ENCODE assay signal across 8 cellular contexts in the genomic region with DNA sequence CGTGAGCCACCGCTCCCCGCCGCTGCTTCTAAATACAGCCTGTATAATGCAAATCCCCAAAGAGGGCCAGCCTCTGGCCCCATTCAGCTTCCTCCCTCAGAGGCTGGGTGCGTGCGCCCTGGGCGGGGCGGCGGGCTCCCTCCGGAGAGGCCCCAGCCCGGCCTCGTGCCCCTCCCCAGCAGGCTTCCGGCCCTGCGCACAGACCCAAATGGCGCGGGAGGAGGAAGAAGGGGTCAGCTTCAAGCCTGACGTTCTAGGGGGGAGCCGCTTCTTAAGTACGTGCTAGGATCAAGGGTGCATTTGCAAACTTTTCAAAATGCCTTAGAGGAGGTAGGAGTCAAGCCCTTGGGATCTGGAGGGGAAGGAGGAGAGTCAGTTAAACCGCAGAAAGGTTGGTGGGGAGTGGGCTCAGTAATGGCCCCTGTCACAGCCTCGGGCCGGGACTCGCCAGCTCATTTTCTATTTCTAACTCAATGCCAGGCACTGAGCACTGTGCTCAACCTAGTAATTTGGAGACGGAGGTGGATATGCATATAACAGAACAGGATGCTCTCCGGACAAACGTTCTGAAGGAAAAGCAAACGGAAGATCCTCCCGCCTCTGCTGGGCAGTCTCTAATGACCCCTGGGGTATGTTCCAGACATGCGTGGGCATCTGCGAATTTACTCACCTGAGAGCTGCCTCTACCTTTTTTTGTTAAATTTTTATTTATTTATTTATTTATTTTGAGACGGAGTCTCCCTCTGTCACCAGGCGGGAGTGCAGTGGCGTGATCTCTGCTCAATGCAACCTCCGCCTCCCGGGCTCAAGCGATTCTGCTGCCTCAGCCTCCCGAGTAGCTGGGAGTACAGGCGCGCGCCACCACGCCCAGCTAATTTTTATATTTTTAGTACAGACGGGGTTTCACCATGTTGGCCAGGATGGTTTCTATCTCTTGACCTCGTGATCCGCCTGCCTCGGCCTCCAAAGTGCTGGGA. TPM values are rescaled to one million over a fixed set of nuclear protein-coding genes. Genes with fewer than 3 reads are reported as not detected.
DNase-seq lines count a peak whose midpoint lies in the region; ATAC-seq and TF ChIP-seq lines count a peak whose summit lies in the region.

No MANE protein-coding gene starts in this region.

- H3K9me2 ChIP-seq in OCI-LY1 (ENCODE audit: low read depth, low read length), result no peaks in the 10 kb centered on the region

- H4K20me1 ChIP-seq in OCI-LY1 (ENCODE audit: insufficient read depth, low read length), result no peaks in the 10 kb centered on the region

- peak; percentile 86 for ATAC-seq in HG02571 (IDR thresholded peaks at IDR 0.05; ENCODE audit: unreplicated experiment)

- 0 out of 2 replicates have a peak overlapping the region, but pooled peaks have one; percentile 1 for H2AFZ ChIP-seq in OCI-LY1 (ENCODE audit: low read length)

- H3K27ac ChIP-seq in OCI-LY1 (ENCODE audit: low read depth, low read length, poor library complexity, severe bottlenecking) (peak overlapping the region; percentile 84), mesodermal cell (ENCODE audit: low read depth, low read length, severe bottlenecking) (peak overlapping the region; percentile 98), WERI-Rb-1 (no peak overlapping the region)

- no peaks in the 10 kb centered on the region for H3K79me2 ChIP-seq in OCI-LY1 (ENCODE audit: insufficient read depth, low read length)

- TF ChIP-seq CTCF in GM12864 (IDR thresholded peaks at IDR 0.05; ENCODE audit: low read depth, low read length, missing control alignments), result no peak
- no peak for TF ChIP-seq CTCF in OCI-LY1 (IDR thresholded peaks at IDR 0.05; ENCODE audit: low read length)
- TF ChIP-seq CTCF in WERI-Rb-1 (IDR thresholded peaks at IDR 0.05; ENCODE audit: low read depth, low read length), result no peak

- H3K4me3 ChIP-seq in GM12864 (ENCODE audit: low read depth, low read length) (peak overlapping the region; percentile 62), OCI-LY1 (ENCODE audit: low read depth, low read length, poor library complexity, severe bottlenecking) (peak overlapping the region; percentile 66), mesodermal cell (ENCODE audit: extremely low read depth, insufficient read depth, low read length, poor library complexity, severe bottlenecking) (no peak overlapping the region), WERI-Rb-1 (ENCODE audit: low read depth, low read length) (no peak overlapping the region)

- peak overlapping the region; percentile 71 for H3K4me2 ChIP-seq in OCI-LY1 (ENCODE audit: low read length)

- no peaks in the 10 kb centered on the region for H3K27me3 ChIP-seq in OCI-LY1 (ENCODE audit: insufficient read depth, low read length)
- H3K27me3 ChIP-seq in WERI-Rb-1 (ENCODE audit: insufficient read depth, low read depth, severe bottlenecking), result no peaks in the 10 kb centered on the region

- H3K36me3 ChIP-seq in OCI-LY1 (ENCODE audit: insufficient read depth, low read length) (no peaks in the 10 kb centered on the region; the same call in 1 of the 2 replicates), mesodermal cell (ENCODE audit: control insufficient read depth, insufficient read depth, low read length) (no peaks in the 10 kb centered on the region), WERI-Rb-1 (no peaks in the 10 kb centered on the region)

- H3F3A ChIP-seq in OCI-LY1 (ENCODE audit: insufficient read depth, low read length), result no peaks in the 10 kb centered on the region

- peaks cover 50% of the 10 kb centered on the region for H3K4me1 ChIP-seq in OCI-LY1 (ENCODE audit: insufficient read depth, low read length, severe bottlenecking)
- peaks cover 56% of the 10 kb centered on the region for H3K4me1 ChIP-seq in mesodermal cell (ENCODE audit: control insufficient read depth, insufficient read depth, low read length, poor library complexity, severe bottlenecking)

- H3K9ac ChIP-seq in OCI-LY1 (ENCODE audit: low read length), result peak overlapping the region; percentile 73

- H3K9me3 ChIP-seq in OCI-LY1 (ENCODE audit: low read length), result no peaks in the 10 kb centered on the region
- H3K9me3 ChIP-seq in mesodermal cell (ENCODE audit: control insufficient read depth, low read length), result no peaks in the 10 kb centered on the region
- no peaks in the 10 kb centered on the region for H3K9me3 ChIP-seq in WERI-Rb-1 (ENCODE audit: severe bottlenecking)

- no peak for DNase-seq in GM12864 (ENCODE audit: low read depth)
- peak; percentile 66 for DNase-seq in activated gamma-delta T cell treated with Interleukin-2 at 50 U/mL for 16 hours
- DNase-seq in stimulated activated naive CD4-positive, alpha-beta T cell treated with Interleukin-2 at 50 U/mL for 16 hours (lab: John Stamatoyannopoulos, UW), result peak; percentile 63
- DNase-seq in WERI-Rb-1, result no peak
- DNase-seq in NCI-H748 treated with DMSO at 0.1 percent for 48 hours (lab: John Stamatoyannopoulos, UW), result no peak

- WGBS in mesodermal cell (ENCODE audit: insufficient coverage in 2 of 2), 2 experiments, result 73 to 79% methylated on average over 37 to 39 of the region's 45 CpGs

RNA-seq across cellular contexts. Expression of a gene that starts 32.3 kb away (rescaled TPM):
- polyA plus RNA-seq in mesodermal cell (2013, experiment 1 of 2), result not detected
- not detected for polyA plus RNA-seq in mesodermal cell (2013, experiment 2 of 2)

Comparison
In these comparisons a context has a peak if more than half of its experiments do, and no peak if none do; other contexts are left out.
1. DNase-seq: peak in activated gamma-delta T cell treated with Interleukin-2 at 50 U/mL for 16 hours (single experiment) and stimulated activated naive CD4-positive, alpha-beta T cell treated with Interleukin-2 at 50 U/mL for 16 hours (single experiment); none in GM12864 (single experiment), WERI-Rb-1 (single experiment) and NCI-H748 treated with DMSO at 0.1 percent for 48 hours (single experiment).
2. H3K4me3 ChIP-seq: peak in GM12864 (single experiment) and OCI-LY1 (single experiment); none in mesodermal cell (single experiment) and WERI-Rb-1 (single experiment).